21 cellular contexts compared by ENCODE assay signal in genomic region chr13:91046715-91047327, GRCh38.
DNase-seq lines count a peak whose midpoint lies in the region; ATAC-seq and TF ChIP-seq lines count a peak whose summit lies in the region.
"Had no signal": no experiment of that assay in that cellular context is flagged by ENCODE, and none has a peak within 500 bp of the region (broad histone marks: within the 10 kb centered on the region; RNA-seq: fewer than 3 reads in every experiment).

No MANE protein-coding gene starts in this region.

- H2BK12ac ChIP-seq in neuronal stem cell (ENCODE audit: low read length), result peak overlapping the region; percentile 22

- no peak for TF ChIP-seq POLR2A in body of pancreas (IDR thresholded peaks at IDR 0.05)

- no peak overlapping the region for H3K14ac ChIP-seq in neuronal stem cell (ENCODE audit: low read length)

- WGBS in neuronal stem cell (ENCODE audit: extremely low coverage in 2 of 2, insufficient read length in 2 of 2, insufficient replicate concordance in 1 of 2), 2 donors, result no CpG with 5 or more reads among the region's 4 CpGs
- WGBS in body of pancreas, 2 donors, result 49 to 58% methylated on average over 3 to 4 of the region's 4 CpGs

- H4K8ac ChIP-seq in neuronal stem cell (ENCODE audit: low read depth, low read length), result no peak overlapping the region

- TF ChIP-seq CTCF in epithelial cell of esophagus (IDR thresholded peaks at IDR 0.05; ENCODE audit: insufficient read depth, low read depth, low read length, missing control alignments) (peak; percentile 18), body of pancreas (IDR thresholded peaks at IDR 0.05) (no peak)

- H3K4ac ChIP-seq in neuronal stem cell (ENCODE audit: low read length), result no peak overlapping the region

- no peak overlapping the region for H2BK120ac ChIP-seq in neuronal stem cell (ENCODE audit: low read depth, low read length)

- DNase-seq in ELR (ENCODE audit: low read depth) (peak; percentile 41), SK-MEL-5 (ENCODE audit: low read depth, low spot score) (peak; percentile 33), epithelial cell of esophagus (ENCODE audit: low read depth) (peak; percentile 11), neuronal stem cell (ENCODE audit: low spot score) (no peak), superior temporal gyrus (ENCODE audit: extremely low spot score) (no peak), body of pancreas (no peak)
- DNase-seq: activated CD4-positive, alpha-beta T cell treated with anti-CD3 and anti-CD28 coated beads, Interleukin-2, amount 10 ng/mL, durations not matched to agents 7 days and 5 days; activated naive CD8-positive, alpha-beta T cell treated with anti-CD3 and anti-CD28 coated beads for 36 hours; Kasumi-1; naive thymus-derived CD8-positive, alpha-beta T cell; NCI-H1930; pancreas; sigmoid colon; SJCRH30; stimulated activated CD4-positive, alpha-beta T cell treated with anti-CD3 and anti-CD28 coated beads, Interleukin-15, amount 100 ng/mL, for 24 hours; stimulated activated CD8-positive, alpha-beta memory T cell treated with anti-CD3 and anti-CD28 coated beads, Interleukin-4, amount 100 ng/mL, for 48 hours; T-helper 17 cell had no signal

- no peak overlapping the region for H3K4me2 ChIP-seq in neuronal stem cell (ENCODE audit: insufficient read depth, low read length, poor library complexity, severe bottlenecking)

- H3K79me1 ChIP-seq in neuronal stem cell (ENCODE audit: low read depth, low read length), result no peaks in the 10 kb centered on the region

- H3K9me3 ChIP-seq in neuronal stem cell (replicated peaks in 1 of 2; ENCODE audit: control insufficient read depth in 2 of 2, insufficient read depth in 1 of 2, low read depth in 1 of 2, low read length in 2 of 2), result no peaks in the 10 kb centered on the region
- H3K9me3 ChIP-seq in body of pancreas, result no peaks in the 10 kb centered on the region
- H3K9me3 ChIP-seq: pancreas, sigmoid colon, SJCRH30 had no signal

- H3K27me3 ChIP-seq in neuronal stem cell (ENCODE audit: control insufficient read depth in 3 of 3, insufficient read depth in 3 of 3, low read depth in 1 of 3, low read length in 3 of 3) (no peaks in the 10 kb centered on the region), body of pancreas (no peaks in the 10 kb centered on the region)
- H3K27me3 ChIP-seq: pancreas, sigmoid colon, SJCRH30 had no signal

- ATAC-seq in GM18502 (IDR thresholded peaks at IDR 0.05; ENCODE audit: poor library complexity, unreplicated experiment), result no peak
- no peak for ATAC-seq in body of pancreas
- ATAC-seq in GM19351 (IDR thresholded peaks at IDR 0.05; ENCODE audit: unreplicated experiment), result no peak
- ATAC-seq: activated T-helper 17 cell treated with anti-CD3 and anti-CD28 coated beads, Interleukin-2, amount 50 U/mL, for 72 hours; naive thymus-derived CD8-positive, alpha-beta T cell; pancreas; T-helper 17 cell had no signal

- H2BK5ac ChIP-seq in neuronal stem cell (ENCODE audit: low read length), result no peak overlapping the region

- H3K4me1 ChIP-seq in neuronal stem cell (ENCODE audit: control insufficient read depth in 2 of 2, insufficient read depth in 1 of 2, low read depth in 1 of 2, low read length in 2 of 2) (no peaks in the 10 kb centered on the region), body of pancreas (no peaks in the 10 kb centered on the region)
- H3K4me1 ChIP-seq: pancreas, sigmoid colon, SJCRH30 had no signal

- H3K27ac ChIP-seq in neuronal stem cell (replicated peaks; ENCODE audit: low read length) (no peak overlapping the region), body of pancreas (no peak overlapping the region)
- H3K27ac ChIP-seq: coronary artery, pancreas, sigmoid colon, SJCRH30 had no signal

- in situ Hi-C loops in SK-MEL-5 (cut with HindIII; ENCODE audit: low pct_unique_long_range_greater_than_20kb, low sequenced_read_pairs), result no loop called here

- no peak overlapping the region for H4K91ac ChIP-seq in neuronal stem cell (ENCODE audit: low read depth, low read length, poor library complexity)

- H2AFZ ChIP-seq in neuronal stem cell (ENCODE audit: low read length), result no peak overlapping the region

- no peak overlapping the region for H3K4me3 ChIP-seq in epithelial cell of esophagus (ENCODE audit: low read length)
- no peak overlapping the region for H3K4me3 ChIP-seq in neuronal stem cell (ENCODE audit: low read length in 2 of 2)
- H3K4me3 ChIP-seq in body of pancreas, result no peak overlapping the region
- H3K4me3 ChIP-seq: coronary artery, pancreas, sigmoid colon, SJCRH30 had no signal

- H2BK15ac ChIP-seq in neuronal stem cell (ENCODE audit: low read length), result no peak overlapping the region

- H3K9ac ChIP-seq in neuronal stem cell (ENCODE audit: low read depth, low read length, poor library complexity), result no peak overlapping the region

- H2AK5ac ChIP-seq in neuronal stem cell (ENCODE audit: low read depth, low read length), result no peak overlapping the region

- H3K36me3 ChIP-seq in neuronal stem cell (replicated peaks in 1 of 2; ENCODE audit: control insufficient read depth in 2 of 2, insufficient read depth in 2 of 2, low read length in 2 of 2), result no peaks in the 10 kb centered on the region
- H3K36me3 ChIP-seq in body of pancreas (replicated peaks in 1 of 2; ENCODE audit: insufficient read depth in 1 of 2, low read depth in 2 of 2), result no peaks in the 10 kb centered on the region
- H3K36me3 ChIP-seq: pancreas, sigmoid colon, SJCRH30 had no signal

- no peak overlapping the region for H3K23ac ChIP-seq in neuronal stem cell (ENCODE audit: low read depth, low read length, poor library complexity)

- H3K18ac ChIP-seq in neuronal stem cell (ENCODE audit: low read length), result no peak overlapping the region

- intact Hi-C loops in body of pancreas (cut with DNase I), result no loop called here

Comparison
In these comparisons a context has a peak if more than half of its experiments do, and no peak if none do; other contexts are left out.
1. DNase-seq: peak in ELR (single experiment), SK-MEL-5 (single experiment) and epithelial cell of esophagus (single experiment); none in neuronal stem cell (single experiment), superior temporal gyrus (single experiment) and body of pancreas (0 of 4).